Comparison of ENCODE assay signal across 8 cellular contexts in genomic region chr2:232325324-232326273, GRCh38. TPM values are rescaled to one million over a fixed set of nuclear protein-coding genes. Genes with fewer than 3 reads are reported as not detected.
A peak's percentile ranks its signal among the peaks of the same experiment; 100 is the strongest.
DNase-seq lines count a peak whose midpoint lies in the region; ATAC-seq and TF ChIP-seq lines count a peak whose summit lies in the region.

No MANE protein-coding gene starts in this region.

- TF ChIP-seq CTCF in Caco-2 (IDR thresholded peaks at IDR 0.05; ENCODE audit: insufficient read depth in 1 of 2, low read depth in 1 of 2, low read length in 1 of 2, severe bottlenecking in 1 of 2, unreplicated experiment in 1 of 2) = peak in 1 of 2 experiments; percentile 47
- TF ChIP-seq CTCF in nephron progenitor cell (IDR thresholded peaks at IDR 0.05) = peak; percentile 69

- H3K4me1 Mint-ChIP-seq in Caco-2 (ENCODE audit: low read depth, unreplicated experiment) (no peaks in the 10 kb centered on the region), nephron progenitor cell (peaks cover 16% of the 10 kb centered on the region)
- peaks cover 26% of the 10 kb centered on the region for H3K4me1 Mint-ChIP-seq in activated CD4-positive, alpha-beta memory T cell treated with anti-CD3 and anti-CD28 coated beads for 36 hours (ENCODE audit: low read depth)

- H3K4me3 ChIP-seq in Caco-2 (ENCODE audit: low read depth, low read length) = no peak overlapping the region

- H3K27me3 Mint-ChIP-seq in Caco-2 (ENCODE audit: insufficient read depth, unreplicated experiment) = no peaks in the 10 kb centered on the region
- H3K27me3 Mint-ChIP-seq in activated CD4-positive, alpha-beta memory T cell treated with anti-CD3 and anti-CD28 coated beads for 36 hours = no peaks in the 10 kb centered on the region
- no peaks in the 10 kb centered on the region for H3K27me3 Mint-ChIP-seq in nephron progenitor cell (ENCODE audit: low read depth, poor library complexity)

- BruUV-seq in Caco-2 (replicated peaks; lab: Mats Ljungman, UMichigan) = no TSS peak

- H3K27ac Mint-ChIP-seq in Caco-2 (ENCODE audit: unreplicated experiment) (no peak overlapping the region), nephron progenitor cell (no peak overlapping the region)
- no peak overlapping the region for H3K27ac Mint-ChIP-seq in activated CD4-positive, alpha-beta memory T cell treated with anti-CD3 and anti-CD28 coated beads for 36 hours

- H3K4me1 ChIP-seq in Caco-2 = peaks cover 7% of the 10 kb centered on the region

- ATAC-seq in HG03354 (IDR thresholded peaks at IDR 0.05; ENCODE audit: poor library complexity, severe bottlenecking, unreplicated experiment) (peak; percentile 42), HG02588 (IDR thresholded peaks at IDR 0.05; ENCODE audit: unreplicated experiment) (no peak)

- no peak for TF ChIP-seq POLR2A in erythroblast (IDR thresholded peaks at IDR 0.05; ENCODE audit: low read length)

- H3K27me3 ChIP-seq in Caco-2 (replicated peaks; ENCODE audit: control insufficient read depth, insufficient read depth, low read length) = no peaks in the 10 kb centered on the region

- CTCF ChIA-PET in Caco-2 (lab: Charles Lee) = interaction anchor here (0.8 kb wide), 1 partner anchor 400 kb away, joined by 4 read pairs; no protein-coding TSS in a partner anchor
- CTCF ChIA-PET in activated CD4-positive, alpha-beta memory T cell treated with anti-CD3 and anti-CD28 coated beads for 36 hours (lab: Charles Lee) = interaction anchor here (0.7 to 5.2 kb wide), 18 partner anchors 10 to 425 kb away, joined by 3 to 49 read pairs (median 5); partner anchors contain the start of gene NPPC

- H3K9me3 Mint-ChIP-seq in Caco-2 (ENCODE audit: unreplicated experiment) (no peaks in the 10 kb centered on the region), nephron progenitor cell (no peaks in the 10 kb centered on the region)
- no peaks in the 10 kb centered on the region for H3K9me3 Mint-ChIP-seq in activated CD4-positive, alpha-beta memory T cell treated with anti-CD3 and anti-CD28 coated beads for 36 hours

- no peak overlapping the region for H3K4me3 Mint-ChIP-seq in Caco-2 (ENCODE audit: unreplicated experiment)
- H3K4me3 Mint-ChIP-seq in activated CD4-positive, alpha-beta memory T cell treated with anti-CD3 and anti-CD28 coated beads for 36 hours = no peak overlapping the region
- no peak overlapping the region for H3K4me3 Mint-ChIP-seq in nephron progenitor cell

- DNase-seq in Caco-2 = peak; percentile 54 to 65
- peak; percentile 68 for DNase-seq in activated CD4-positive, alpha-beta memory T cell treated with anti-CD3 and anti-CD28 coated beads for 36 hours
- peak; percentile 33 to 61 for DNase-seq in erythroblast (lab: John Stamatoyannopoulos, UW)
- peak; percentile 84 for DNase-seq in nephron progenitor cell
- no peak for DNase-seq in NCI-H2107 (lab: John Stamatoyannopoulos, UW)
- DNase-seq in SIG-M5 treated with dmso at 0.1 percent for 504 hours (lab: John Stamatoyannopoulos, UW; ENCODE audit: unreplicated experiment) = no peak

- H3K36me3 Mint-ChIP-seq in Caco-2 (ENCODE audit: insufficient read depth, unreplicated experiment) (no peaks in the 10 kb centered on the region), nephron progenitor cell (ENCODE audit: low read depth) (no peaks in the 10 kb centered on the region)
- no peaks in the 10 kb centered on the region for H3K36me3 Mint-ChIP-seq in activated CD4-positive, alpha-beta memory T cell treated with anti-CD3 and anti-CD28 coated beads for 36 hours

- no peaks in the 10 kb centered on the region for H3K9me3 ChIP-seq in Caco-2

- intact Hi-C loops in Caco-2 (cut with micrococcal nuclease; ENCODE audit: unreplicated experiment) = loop anchor here (5.0 kb wide), 2 partner anchors 183 to 398 kb away; partner anchors contain the start of gene NPPC
- intact Hi-C loops in activated CD4-positive, alpha-beta memory T cell treated with anti-CD3 and anti-CD28 coated beads for 36 hours (cut with micrococcal nuclease) = loop anchor here (2.0 kb wide), 1 partner anchor 33 kb away; no protein-coding TSS in a partner anchor

- POLR2A ChIA-PET in Caco-2 (lab: Charles Lee) = no interaction called here
- POLR2A ChIA-PET in activated CD4-positive, alpha-beta memory T cell treated with anti-CD3 and anti-CD28 coated beads for 36 hours (lab: Charles Lee) = no interaction called here

- H3K36me3 ChIP-seq in Caco-2 (ENCODE audit: control insufficient read depth, insufficient read depth, low read length) = no peaks in the 10 kb centered on the region

RNA-seq across cellular contexts. Expression of gene ALPP, which starts 53.0 kb away (rescaled TPM):
- 4.9 and 5.8 TPM in 2 replicates for total RNA-seq in Caco-2 (2022)
- total RNA-seq in activated CD4-positive, alpha-beta memory T cell treated with anti-CD3 and anti-CD28 coated beads for 36 hours = not detected

Comparison
In these comparisons a context has a peak if more than half of its experiments do, and no peak if none do; other contexts are left out.
1. DNase-seq: peak in Caco-2 (2 of 2), activated CD4-positive, alpha-beta memory T cell treated with anti-CD3 and anti-CD28 coated beads for 36 hours (single experiment), erythroblast (2 of 2) and nephron progenitor cell (single experiment); none in NCI-H2107 (single experiment) and SIG-M5 treated with dmso at 0.1 percent for 504 hours (single experiment).